Comparison of ENCODE assay signal across 9 cellular contexts in genomic region chr7:76441792-76442191, GRCh38. TPM values are rescaled to one million over a fixed set of nuclear protein-coding genes. Genes with fewer than 3 reads are reported as not detected.
DNase-seq lines count a peak whose midpoint lies in the region; ATAC-seq, FAIRE-seq and TF ChIP-seq lines count a peak whose summit lies in the region.
"Not testable (repeated sequence)": the region's sequence is repeated elsewhere in the genome, so short reads cannot be mapped to it uniquely, and the experiment has no call there.
"Had no signal": no experiment of that assay in that cellular context is flagged by ENCODE, and none has a peak within 500 bp of the region (broad histone marks: within the 10 kb centered on the region; RNA-seq: fewer than 3 reads in every experiment).

No MANE protein-coding gene starts in this region.

- H3K4me2 ChIP-seq in GM12878 (ENCODE audit: control insufficient read depth, insufficient read depth) = not testable (repeated sequence)

- not testable (repeated sequence) for H3K36me3 Mint-ChIP-seq in T-helper 17 cell (ENCODE audit: low read depth); stimulated activated effector memory CD8-positive, alpha-beta T cell treated with anti-CD3 and anti-CD28 coated beads, Interleukin-12 subunit alpha, Interleukin-12 subunit beta, amount 100 ng/mL, for 72 hours

- POLR2A ChIA-PET in GM12878 (lab: Charles Lee) = not testable (repeated sequence)

- not testable (repeated sequence) for DNase-seq in GM12891 (ENCODE audit: insufficient read length, low spot score); T-helper 17 cell; GM12878 (ENCODE audit: low read depth, low spot score); left lobe of liver (ENCODE audit: low spot score); stimulated activated effector memory CD8-positive, alpha-beta T cell treated with anti-CD3 and anti-CD28 coated beads, Interleukin-12 subunit alpha, Interleukin-12 subunit beta, amount 100 ng/mL, for 72 hours (ENCODE audit: low spot score in 2 of 2)

- peak; percentile 96 for FAIRE-seq in GM12891 (lab: Jason Lieb, UNC)
- peak; percentile 83 for FAIRE-seq in GM12878 (lab: Jason Lieb, UNC)

- TF ChIP-seq RAD21 in GM12878 (IDR thresholded peaks at IDR 0.05; ENCODE audit: insufficient read depth, low read depth, low read length) = not testable (repeated sequence)

- H3K4me3 Mint-ChIP-seq in T-helper 17 cell; stimulated activated effector memory CD8-positive, alpha-beta T cell treated with anti-CD3 and anti-CD28 coated beads, Interleukin-12 subunit alpha, Interleukin-12 subunit beta, amount 100 ng/mL, for 72 hours: not testable (repeated sequence)

- not testable (repeated sequence) for H3K9me3 ChIP-seq in T-helper 17 cell (ENCODE audit: control insufficient read depth, low read length, poor library complexity, severe bottlenecking); GM12878 (replicated peaks; ENCODE audit: control insufficient read depth, insufficient read depth, low read length)

- SMC1A ChIA-PET in GM12878 (lab: Charles Lee; ENCODE audit: uncharacterized antibody, unreplicated experiment) = not testable (repeated sequence)

- not testable (repeated sequence) for H2AFZ ChIP-seq in GM12878 (ENCODE audit: control insufficient read depth, low read depth, low read length)

- not testable (repeated sequence) for TF ChIP-seq POLR2A in GM12891 (IDR thresholded peaks at IDR 0.05; ENCODE audit: low read depth, low read length); GM12878 (IDR thresholded peaks at IDR 0.05; ENCODE audit: low read depth, low read length)

- not testable (repeated sequence) for TF ChIP-seq CTCF in GM12878 (IDR thresholded peaks at IDR 0.05 in 2 of 3, conservative IDR thresholded peaks at IDR 0.05 in 1 of 3; ENCODE audit: control insufficient read depth in 2 of 3, extremely low read depth in 1 of 3, insufficient read depth in 1 of 3, low read depth in 3 of 3, low read length in 3 of 3)

- H3K27me3 Mint-ChIP-seq in T-helper 17 cell = not testable (repeated sequence)

- not testable (repeated sequence) for BruUV-seq in GM12878 (replicated peaks; lab: Mats Ljungman, UMichigan)

- CTCF ChIA-PET in GM12878 (lab: Yijun Ruan, JAX) = not testable (repeated sequence)

- H3K36me3 ChIP-seq in GM12878 (ENCODE audit: control insufficient read depth in 2 of 2, insufficient read depth in 2 of 2, low read length in 1 of 2) = not testable (repeated sequence)

- H3K27ac Mint-ChIP-seq in T-helper 17 cell; stimulated activated effector memory CD8-positive, alpha-beta T cell treated with anti-CD3 and anti-CD28 coated beads, Interleukin-12 subunit alpha, Interleukin-12 subunit beta, amount 100 ng/mL, for 72 hours: not testable (repeated sequence)

- intact Hi-C loops in GM12878 (cut with micrococcal nuclease; ENCODE audit: unreplicated experiment) = not testable (repeated sequence)

- not testable (repeated sequence) for H3K27ac ChIP-seq in GM12878 (ENCODE audit: control insufficient read depth, insufficient read depth)

- H3K4me1 Mint-ChIP-seq in T-helper 17 cell; stimulated activated effector memory CD8-positive, alpha-beta T cell treated with anti-CD3 and anti-CD28 coated beads, Interleukin-12 subunit alpha, Interleukin-12 subunit beta, amount 100 ng/mL, for 72 hours: not testable (repeated sequence)

- 50% methylated on average over 2 of the region's 10 CpGs for WGBS in GM12878 (ENCODE audit: insufficient coverage, insufficient replicate concordance, low lambda C conversion rate, missing lambda C conversion rate)

- H3K4me1 ChIP-seq in GM12878 (ENCODE audit: control insufficient read depth, insufficient read depth, low read length) = peaks cover 12% of the 10 kb centered on the region

- ATAC-seq in GM19043 (IDR thresholded peaks at IDR 0.05; ENCODE audit: low read depth, unreplicated experiment) (peak; percentile 45), HG02610 (IDR thresholded peaks at IDR 0.05; ENCODE audit: unreplicated experiment) (peak; percentile 33), HG03280 (IDR thresholded peaks at IDR 0.05; ENCODE audit: unreplicated experiment) (peak; percentile 47), T-helper 17 cell (peak; percentile 68), GM12878 (peak; percentile 69), left lobe of liver (peak; percentile 72)
- ATAC-seq in stimulated activated effector memory CD8-positive, alpha-beta T cell treated with anti-CD3 and anti-CD28 coated beads, Interleukin-12 subunit alpha, Interleukin-12 subunit beta, amount 100 ng/mL, for 72 hours = peak; percentile 71

- in situ Hi-C loops in GM12878 (cut with MboI) = not testable (repeated sequence)

- H3K9ac ChIP-seq in GM12878 (ENCODE audit: control insufficient read depth, insufficient read depth, low read length) = not testable (repeated sequence)

- not testable (repeated sequence) for H3K4me3 ChIP-seq in GM12878

- TF ChIP-seq EP300 in GM12878 (IDR thresholded peaks at IDR 0.05; ENCODE audit: borderline replicate concordance in 1 of 2, control insufficient read depth in 1 of 2, low read depth in 2 of 2, low read length in 2 of 2) = not testable (repeated sequence)

- H3K9me3 Mint-ChIP-seq in stimulated activated effector memory CD8-positive, alpha-beta T cell treated with anti-CD3 and anti-CD28 coated beads, Interleukin-12 subunit alpha, Interleukin-12 subunit beta, amount 100 ng/mL, for 72 hours = not testable (repeated sequence)

- RAD21 ChIA-PET in GM12878 (lab: Charles Lee; ENCODE audit: unreplicated experiment) = not testable (repeated sequence)

- H3K27me3 ChIP-seq in GM12878 (replicated peaks in 1 of 2; ENCODE audit: control insufficient read depth in 2 of 2, insufficient read depth in 2 of 2, low read length in 1 of 2) = not testable (repeated sequence)

- not testable (repeated sequence) for H3K79me2 ChIP-seq in GM12878 (ENCODE audit: control insufficient read depth, insufficient read depth, low read length)

- not testable (repeated sequence) for H4K20me1 ChIP-seq in GM12878 (ENCODE audit: control insufficient read depth, insufficient read depth)

RNA-seq across cellular contexts. Expression of gene ZP3, which starts 17.0 kb away (rescaled TPM):
- polyA plus RNA-seq in GM12891 (2012; ENCODE audit: low read depth, missing spikeins) = 3.6 TPM
- total RNA-seq in T-helper 17 cell (1 to 10 TPM; 6.1 to 9.9 TPM), GM12878 (2014; rRNA removed) (3.0 and 5.2 TPM in 2 replicates), GM12878 (2014; rRNA removed; fragmentation: Illumina TruSeq; extraction: Trizol) (2.7 and 3.3 TPM in 2 replicates), GM12878 (2021) (2.2 and 3.0 TPM in 2 replicates), left lobe of liver (0.20 TPM)
- total RNA-seq in GM12878 (2013; cell fraction: nucleolus; rRNA removed) = 0.25 and 0.29 TPM in 2 replicates
- 9.5 TPM for polyA plus RNA-seq in GM12878 (2011; ENCODE audit: low read depth)
- polyA plus RNA-seq in GM12878 (2011; rRNA removed) (0.07 and 0.39 TPM in 2 replicates), GM12878 (2014; fragmentation: Illumina TruSeq; extraction: Trizol) (1.6 and 3.0 TPM in 2 replicates), GM12878 (2014; fragmentation: Nextera tagmentation; extraction: Ambion mirVana) (1 to 10 TPM; 2.0 to 5.1 TPM), GM12878 (2014; rRNA removed) (0.90 and 2.0 TPM in 2 replicates), GM12878 (2016; fragmentation: Nextera tagmentation; extraction: Ambion mirVana) (1 to 10 TPM; 1.6 to 2.9 TPM)
- polyA plus RNA-seq in GM12878 (2011; cell fraction: cytosol; rRNA removed) = 0.21 and 0.22 TPM in 2 replicates
- polyA plus RNA-seq in GM12878 (2011; cell fraction: nucleus; rRNA removed) = 0.16 and 0.31 TPM in 2 replicates
- 2.2 and 5.0 TPM in 2 replicates for polyA plus RNA-seq in GM12878 (2012)
- 1.2 and 1.4 TPM in 2 replicates for polyA minus RNA-seq in GM12878 (2011; rRNA and poly(A)+ RNA removed)
- polyA minus RNA-seq in GM12878 (2011; cell fraction: cytosol; rRNA and poly(A)+ RNA removed) = 5.7 TPM in 1 of 2 replicates, not detected in the other
- 0.29 TPM in 1 of 2 replicates, not detected in the other for polyA minus RNA-seq in GM12878 (2011; cell fraction: nucleus; rRNA and poly(A)+ RNA removed)
- polyA plus RNA-seq: neural cell had no signal

RNA-seq across cellular contexts. Expression of gene DTX2, which starts 19.7 kb away (rescaled TPM):
- polyA plus RNA-seq in GM12891 (2012; ENCODE audit: low read depth, missing spikeins) = 9.2 TPM
- total RNA-seq in T-helper 17 cell (10 to 100 TPM; 23.6 to 26.3 TPM), GM12878 (2014; rRNA removed) (8.1 and 14.3 TPM in 2 replicates), GM12878 (2014; rRNA removed; fragmentation: Illumina TruSeq; extraction: Trizol) (5.0 and 5.9 TPM in 2 replicates), GM12878 (2021) (21.9 and 31.0 TPM in 2 replicates), left lobe of liver (12.0 TPM)
- 43.2 and 45.9 TPM in 2 replicates for total RNA-seq in GM12878 (2013; cell fraction: nucleolus; rRNA removed)
- polyA plus RNA-seq in GM12878 (2011; ENCODE audit: low read depth) = 9.2 TPM
- polyA plus RNA-seq in GM12878 (2011; rRNA removed) (2.8 and 7.7 TPM in 2 replicates), GM12878 (2014; fragmentation: Illumina TruSeq; extraction: Trizol) (1.1 and 5.9 TPM in 2 replicates), GM12878 (2014; fragmentation: Nextera tagmentation; extraction: Ambion mirVana) (1 to 10 TPM in 1 of 2 experiments, under 1 TPM in 1; 0.14 to 1.2 TPM), GM12878 (2014; rRNA removed) (14.2 and 19.5 TPM in 2 replicates), GM12878 (2016; fragmentation: Nextera tagmentation; extraction: Ambion mirVana) (10 to 100 TPM; 17.3 TPM)
- polyA plus RNA-seq in GM12878 (2011; cell fraction: cytosol; rRNA removed) = 9.6 and 10.5 TPM in 2 replicates
- 35.6 and 43.5 TPM in 2 replicates for polyA plus RNA-seq in GM12878 (2011; cell fraction: nucleus; rRNA removed)
- polyA plus RNA-seq in GM12878 (2012) = 11.5 and 15.8 TPM in 2 replicates
- polyA minus RNA-seq in GM12878 (2011; rRNA and poly(A)+ RNA removed) = 9.5 and 12.5 TPM in 2 replicates
- 13.0 and 18.3 TPM in 2 replicates for polyA minus RNA-seq in GM12878 (2011; cell fraction: cytosol; rRNA and poly(A)+ RNA removed)
- 11.1 and 23.8 TPM in 2 replicates for polyA minus RNA-seq in GM12878 (2011; cell fraction: nucleus; rRNA and poly(A)+ RNA removed)

RNA-seq across cellular contexts. Expression of gene SSC4D, which starts 32.3 kb away (rescaled TPM):
- polyA plus RNA-seq in GM12891 (2012; ENCODE audit: low read depth, missing spikeins) = 0.41 TPM
- total RNA-seq in T-helper 17 cell (not detected), GM12878 (2014; rRNA removed) (0.34 and 0.65 TPM in 2 replicates), GM12878 (2014; rRNA removed; fragmentation: Illumina TruSeq; extraction: Trizol) (0.14 and 0.18 TPM in 2 replicates), GM12878 (2021) (0.41 and 0.72 TPM in 2 replicates), left lobe of liver (2.5 TPM)
- 0.33 TPM in 1 of 2 replicates, not detected in the other for total RNA-seq in GM12878 (2013; cell fraction: nucleolus; rRNA removed)
- polyA plus RNA-seq in GM12878 (2011; ENCODE audit: low read depth) = not detected
- polyA plus RNA-seq in GM12878 (2011; rRNA removed) (0.24 TPM in 2 replicates), GM12878 (2014; fragmentation: Illumina TruSeq; extraction: Trizol) (0.21 and 0.25 TPM in 2 replicates), GM12878 (2014; fragmentation: Nextera tagmentation; extraction: Ambion mirVana) (under 1 TPM in 1 of 2 experiments, not detected in 1; 0.11 TPM), GM12878 (2014; rRNA removed) (0.08 and 0.29 TPM in 2 replicates), GM12878 (2016; fragmentation: Nextera tagmentation; extraction: Ambion mirVana) (under 1 TPM; 0.63 to 0.79 TPM)
- polyA plus RNA-seq in GM12878 (2011; cell fraction: cytosol; rRNA removed) = 0.51 and 0.57 TPM in 2 replicates
- polyA plus RNA-seq in GM12878 (2011; cell fraction: nucleus; rRNA removed) = 0.15 and 0.18 TPM in 2 replicates
- 0.18 and 0.39 TPM in 2 replicates for polyA plus RNA-seq in GM12878 (2012)
- 0.37 and 0.52 TPM in 2 replicates for polyA minus RNA-seq in GM12878 (2011; rRNA and poly(A)+ RNA removed)
- polyA minus RNA-seq in GM12878 (2011; cell fraction: cytosol; rRNA and poly(A)+ RNA removed) = not detected in 2 replicates
- polyA minus RNA-seq in GM12878 (2011; cell fraction: nucleus; rRNA and poly(A)+ RNA removed) = not detected in 2 replicates
